In genomic region chr11:2803186-2804057, GRCh38 we compare ENCODE assay signal across 12 cellular contexts.
DNase-seq lines count a peak whose midpoint lies in the region; ATAC-seq and TF ChIP-seq lines count a peak whose summit lies in the region.
"Had no signal": no experiment of that assay in that cellular context is flagged by ENCODE, and none has a peak within 500 bp of the region (broad histone marks: within the 10 kb centered on the region; RNA-seq: fewer than 3 reads in every experiment).

No MANE protein-coding gene starts in this region.

- no peak overlapping the region for H3K27ac Mint-ChIP-seq in T-helper 17 cell
- H3K27ac Mint-ChIP-seq in progenitor cell of endocrine pancreas = peak overlapping the region; percentile 49
- H3K27ac Mint-ChIP-seq: CD4-positive, alpha-beta T cell; T-helper 1 cell treated with Interleukin-12 subunit alpha and Interleukin-12 subunit beta and Interleukin-4 antibody, amounts not matched to agents 30 μg/mL and 1 μg/mL, for 36 hours had no signal

- H3K9me3 Mint-ChIP-seq in progenitor cell of endocrine pancreas (ENCODE audit: low read depth) = peaks cover 5% of the 10 kb centered on the region
- H3K9me3 Mint-ChIP-seq: CD4-positive, alpha-beta T cell; T-helper 1 cell treated with Interleukin-12 subunit alpha and Interleukin-12 subunit beta and Interleukin-4 antibody, amounts not matched to agents 30 μg/mL and 1 μg/mL, for 36 hours had no signal

- H3K9me3 ChIP-seq in T-helper 17 cell (ENCODE audit: control insufficient read depth, low read length, poor library complexity, severe bottlenecking) = no peaks in the 10 kb centered on the region

- intact Hi-C loops in head of caudate nucleus (cut with DNase I) = no loop called here

- TF ChIP-seq CTCF in progenitor cell of endocrine pancreas (IDR thresholded peaks at IDR 0.05; ENCODE audit: unreplicated experiment) = no peak

- no peak overlapping the region for H3K4me3 Mint-ChIP-seq in T-helper 17 cell
- no peak overlapping the region for H3K4me3 Mint-ChIP-seq in progenitor cell of endocrine pancreas (ENCODE audit: low read depth)
- H3K4me3 Mint-ChIP-seq: CD4-positive, alpha-beta T cell; T-helper 1 cell treated with Interleukin-12 subunit alpha and Interleukin-12 subunit beta and Interleukin-4 antibody, amounts not matched to agents 30 μg/mL and 1 μg/mL, for 36 hours had no signal

- H3K27me3 Mint-ChIP-seq in T-helper 17 cell (no peaks in the 10 kb centered on the region), progenitor cell of endocrine pancreas (peaks cover 37% of the 10 kb centered on the region)
- H3K27me3 Mint-ChIP-seq: CD4-positive, alpha-beta T cell had no signal

- no peaks in the 10 kb centered on the region for H3K36me3 Mint-ChIP-seq in T-helper 17 cell (ENCODE audit: low read depth)
- peaks cover 3% of the 10 kb centered on the region for H3K36me3 Mint-ChIP-seq in progenitor cell of endocrine pancreas (ENCODE audit: insufficient read depth)

- ATAC-seq in T-helper 17 cell (no peak), HG02981 (IDR thresholded peaks at IDR 0.05; ENCODE audit: unreplicated experiment) (no peak)
- ATAC-seq: GM12878 had no signal

- peaks cover 2% of the 10 kb centered on the region for H3K4me1 Mint-ChIP-seq in T-helper 17 cell
- H3K4me1 Mint-ChIP-seq in progenitor cell of endocrine pancreas (ENCODE audit: low read depth) = no peaks in the 10 kb centered on the region

- DNase-seq in NCI-H1105 treated with DMSO at 0.1 percent for 48 hours (lab: John Stamatoyannopoulos, UW) = peak; percentile 13
- DNase-seq in NCI-H1105 (lab: John Stamatoyannopoulos, UW) = no peak
- DNase-seq in T-helper 17 cell = peak in 2 of 3 donors; percentile 1 to 9
- DNase-seq in head of caudate nucleus = peak in 26 of 42 donors; percentile 1 to 36 (median 10)
- peak; percentile 9 for DNase-seq in progenitor cell of endocrine pancreas (ENCODE audit: low spot score, unreplicated experiment)
- DNase-seq in NCI-H187 treated with DMSO at 0.1 percent for 48 hours (lab: John Stamatoyannopoulos, UW) = no peak
- no peak for DNase-seq in T1000 (lab: John Stamatoyannopoulos, UW)
- DNase-seq: NCI-H1092 had no signal

Comparison
In these comparisons a context has a peak if more than half of its experiments do, and no peak if none do; other contexts are left out.
1. DNase-seq: peak in NCI-H1105 treated with DMSO at 0.1 percent for 48 hours (single experiment), T-helper 17 cell (2 of 3), head of caudate nucleus (26 of 42) and progenitor cell of endocrine pancreas (single experiment); none in NCI-H1105 (single experiment), NCI-H187 treated with DMSO at 0.1 percent for 48 hours (single experiment) and T1000 (single experiment).